Comparison of ENCODE assay signal across 10 cellular contexts in genomic region chr6:190596-191395, GRCh38.
DNase-seq lines count a peak whose midpoint lies in the region; ATAC-seq and TF ChIP-seq lines count a peak whose summit lies in the region.
"Had no signal": no experiment of that assay in that cellular context is flagged by ENCODE, and none has a peak within 500 bp of the region (broad histone marks: within the 10 kb centered on the region; RNA-seq: fewer than 3 reads in every experiment).

No MANE protein-coding gene starts in this region.

- H2AFZ ChIP-seq in DND-41 (ENCODE audit: low read depth, low read length) = no peak overlapping the region

- H3K9ac ChIP-seq in DND-41 (ENCODE audit: low read depth, low read length) = no peak overlapping the region

- no peaks in the 10 kb centered on the region for H3K36me3 ChIP-seq in DND-41 (ENCODE audit: insufficient read depth, low read length)
- H3K36me3 ChIP-seq: heart right ventricle, thoracic aorta had no signal

- H3K79me2 ChIP-seq in DND-41 (ENCODE audit: insufficient read depth, low read length) = no peaks in the 10 kb centered on the region

- peak; percentile 29 for TF ChIP-seq CTCF in DND-41 (IDR thresholded peaks at IDR 0.05; ENCODE audit: borderline replicate concordance, extremely low read depth, low read length, poor library complexity, severe bottlenecking)
- peak; percentile 38; the same call in 1 of the 2 replicates for TF ChIP-seq CTCF in GM12875 (IDR thresholded peaks at IDR 0.05; ENCODE audit: borderline replicate concordance, insufficient read depth, low read depth, low read length)

- no peak for ATAC-seq in DND-41 (ENCODE audit: insufficient read depth, low read depth)
- ATAC-seq: heart right ventricle had no signal

- no peak overlapping the region for H3K27ac ChIP-seq in DND-41 (ENCODE audit: low read length)
- H3K27ac ChIP-seq: heart right ventricle, thoracic aorta had no signal

- H3K4me1 Mint-ChIP-seq in T-helper 2 cell treated with Interferon-gamma antibody and Interleukin-4, amounts not matched to agents 5 μg/mL and 100 μg/mL, for 36 hours (ENCODE audit: low read depth) = peaks cover 51% of the 10 kb centered on the region

- H3K4me1 ChIP-seq in DND-41 (ENCODE audit: insufficient read depth, low read length) = peaks cover 10% of the 10 kb centered on the region

- no peaks in the 10 kb centered on the region for H3K36me3 Mint-ChIP-seq in T-helper 2 cell treated with Interferon-gamma antibody and Interleukin-4, amounts not matched to agents 5 μg/mL and 100 μg/mL, for 36 hours (ENCODE audit: low read depth)

- no peaks in the 10 kb centered on the region for H3K9me3 ChIP-seq in DND-41 (ENCODE audit: insufficient read depth, low read length, severe bottlenecking)
- H3K9me3 ChIP-seq: heart right ventricle, thoracic aorta had no signal

- no peak overlapping the region for H3K4me2 ChIP-seq in DND-41 (ENCODE audit: insufficient read depth, low read length)

- no peaks in the 10 kb centered on the region for H3K9me3 Mint-ChIP-seq in T-helper 2 cell treated with Interferon-gamma antibody and Interleukin-4, amounts not matched to agents 5 μg/mL and 100 μg/mL, for 36 hours

- peaks cover 5% of the 10 kb centered on the region for H3K27me3 ChIP-seq in DND-41 (ENCODE audit: insufficient read depth, low read length, poor library complexity)
- H3K27me3 ChIP-seq: heart right ventricle had no signal

- peak overlapping the region; percentile 65 for H3K27ac Mint-ChIP-seq in T-helper 2 cell treated with Interferon-gamma antibody and Interleukin-4, amounts not matched to agents 5 μg/mL and 100 μg/mL, for 36 hours

- no peaks in the 10 kb centered on the region for H3K27me3 Mint-ChIP-seq in T-helper 2 cell treated with Interferon-gamma antibody and Interleukin-4, amounts not matched to agents 5 μg/mL and 100 μg/mL, for 36 hours (ENCODE audit: low read depth)

- H3K4me3 ChIP-seq in DND-41 (ENCODE audit: low read depth in 1 of 2, low read length in 2 of 2) (no peak overlapping the region), GM12875 (ENCODE audit: low read depth, low read length) (no peak overlapping the region)
- H3K4me3 ChIP-seq: heart right ventricle, thoracic aorta had no signal

- no peak for DNase-seq in DND-41
- DNase-seq in T-helper 2 cell treated with Interferon-gamma antibody and Interleukin-4, amounts not matched to agents 5 μg/mL and 100 μg/mL, for 36 hours (ENCODE audit: low spot score) = no peak
- DNase-seq in iPS-NIHi11 (ENCODE audit: low spot score) = peak; percentile 31
- no peak for DNase-seq in hepatic stellate cell (ENCODE audit: low spot score)
- DNase-seq in inferior parietal cortex (ENCODE audit: extremely low spot score) = no peak
- no peak for DNase-seq in mucosa of gallbladder (ENCODE audit: low spot score)
- no peak for DNase-seq in glomerular visceral epithelial cell (ENCODE audit: extremely low spot score)
- DNase-seq: heart right ventricle had no signal

- peak overlapping the region; percentile 17 for H3K4me3 Mint-ChIP-seq in T-helper 2 cell treated with Interferon-gamma antibody and Interleukin-4, amounts not matched to agents 5 μg/mL and 100 μg/mL, for 36 hours

- H4K20me1 ChIP-seq in DND-41 (ENCODE audit: insufficient read depth, low read length) = no peaks in the 10 kb centered on the region
